In the genomic region with DNA sequence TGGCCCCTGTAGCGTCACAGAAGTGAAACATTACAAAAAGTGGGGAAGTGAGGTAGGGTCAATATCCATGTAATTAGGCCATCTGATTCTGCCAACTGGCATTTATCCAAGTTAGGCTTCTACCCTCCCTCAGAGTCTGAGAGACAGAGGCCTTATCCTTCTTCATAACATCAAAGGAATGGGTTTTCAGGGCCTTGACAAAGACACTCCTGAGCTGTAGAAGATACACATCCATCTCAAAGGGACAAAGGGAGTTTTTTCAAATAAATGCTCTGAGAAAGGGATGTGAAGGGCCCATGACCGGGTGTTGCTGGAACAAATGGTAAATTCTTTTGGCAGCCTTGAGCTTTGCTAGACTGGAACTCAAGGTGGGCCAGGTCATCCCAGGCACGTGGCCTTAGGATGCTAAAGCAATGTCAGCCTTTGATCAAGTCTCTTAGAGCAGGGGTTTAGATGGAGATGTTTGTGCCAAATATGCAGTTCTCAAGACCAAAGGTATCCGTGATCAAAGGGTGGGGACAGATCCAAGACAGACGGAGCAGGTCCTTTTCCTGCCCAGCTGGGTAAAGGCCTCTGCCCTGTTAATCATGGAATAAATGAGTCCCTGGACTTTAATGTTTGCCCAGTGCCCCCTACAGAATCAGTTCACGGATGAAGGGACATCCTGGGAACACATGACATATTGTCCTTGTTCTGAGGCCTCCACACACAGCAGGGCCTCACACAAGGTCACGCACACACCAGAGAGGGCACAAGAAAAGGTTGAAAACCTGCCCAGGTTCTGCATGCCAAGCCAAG, we compare ENCODE assay signal across 2 cellular contexts.
TF ChIP-seq lines count a peak whose summit lies in the region.

No MANE protein-coding gene starts in this region.

TF ChIP-seq in H1, 55 proteins besides CTCF, POLR2A, EP300 and RAD21 (continues in another document):
- no peak for TF ChIP-seq NANOG (IDR thresholded peaks at IDR 0.05; ENCODE audit: insufficient read depth, low read depth, low read length, poor library complexity, severe bottlenecking)
- TF ChIP-seq SP2 (IDR thresholded peaks at IDR 0.05; ENCODE audit: low read length): no peak
- TF ChIP-seq SP4 (IDR thresholded peaks at IDR 0.05; ENCODE audit: low read length): no peak
- TF ChIP-seq, protein P1, sequence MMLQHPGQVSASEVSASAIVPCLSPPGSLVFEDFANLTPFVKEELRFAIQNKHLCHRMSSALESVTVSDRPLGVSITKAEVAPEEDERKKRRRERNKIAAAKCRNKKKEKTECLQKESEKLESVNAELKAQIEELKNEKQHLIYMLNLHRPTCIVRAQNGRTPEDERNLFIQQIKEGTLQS (IDR thresholded peaks at IDR 0.05; ENCODE audit: insufficient read depth, low read depth, low read length): no peak
- TF ChIP-seq, protein P2, sequence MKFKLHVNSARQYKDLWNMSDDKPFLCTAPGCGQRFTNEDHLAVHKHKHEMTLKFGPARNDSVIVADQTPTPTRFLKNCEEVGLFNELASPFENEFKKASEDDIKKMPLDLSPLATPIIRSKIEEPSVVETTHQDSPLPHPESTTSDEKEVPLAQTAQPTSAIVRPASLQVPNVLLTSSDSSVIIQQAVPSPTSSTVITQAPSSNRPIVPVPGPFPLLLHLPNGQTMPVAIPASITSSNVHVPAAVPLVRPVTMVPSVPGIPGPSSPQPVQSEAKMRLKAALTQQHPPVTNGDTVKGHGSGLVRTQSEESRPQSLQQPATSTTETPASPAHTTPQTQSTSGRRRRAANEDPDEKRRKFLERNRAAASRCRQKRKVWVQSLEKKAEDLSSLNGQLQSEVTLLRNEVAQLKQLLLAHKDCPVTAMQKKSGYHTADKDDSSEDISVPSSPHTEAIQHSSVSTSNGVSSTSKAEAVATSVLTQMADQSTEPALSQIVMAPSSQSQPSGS (IDR thresholded peaks at IDR 0.05; ENCODE audit: low read length): no peak
- no peak for TF ChIP-seq ASH2L (IDR thresholded peaks at IDR 0.05; ENCODE audit: low read length)
- TF ChIP-seq CREB1 (IDR thresholded peaks at IDR 0.05): no peak
- no peak for TF ChIP-seq KDM4A (IDR thresholded peaks at IDR 0.05; ENCODE audit: low read depth, low read length, severe bottlenecking)
- no peak for TF ChIP-seq EZH2 (IDR thresholded peaks at IDR 0.05; ENCODE audit: low read depth, low read length, severe bottlenecking)
- TF ChIP-seq CHD1 (IDR thresholded peaks at IDR 0.05; ENCODE audit: low read depth, low read length): no peak
- TF ChIP-seq CBX8 (IDR thresholded peaks at IDR 0.05; ENCODE audit: borderline replicate concordance, low read depth, low read length): no peak
- no peak for TF ChIP-seq SP1 (IDR thresholded peaks at IDR 0.05; ENCODE audit: low read depth, low read length)

TF ChIP-seq in liver, 16 proteins besides CTCF, POLR2A, EP300 and RAD21:
- TF ChIP-seq JUND (IDR thresholded peaks at IDR 0.05) (peak; percentile 46 to 82), FOXA2 (IDR thresholded peaks at IDR 0.05) (no peak), YY1 (IDR thresholded peaks at IDR 0.05) (no peak), HNF4G (IDR thresholded peaks at IDR 0.05) (peak; percentile 59), HNF4A (conservative IDR thresholded peaks at IDR 0.05) (peak; percentile 85 to 90), GABPA (IDR thresholded peaks at IDR 0.05 in 1 of 2, conservative IDR thresholded peaks at IDR 0.05 in 1 of 2) (no peak), EGR1 (IDR thresholded peaks at IDR 0.05; ENCODE audit: low read depth in 2 of 2) (peak in 1 of 2 donors; percentile 13), SP1 (IDR thresholded peaks at IDR 0.05) (peak; percentile 77), TAF1 (conservative IDR thresholded peaks at IDR 0.05) (no peak), FOXA1 (IDR thresholded peaks at IDR 0.05) (no peak), RXRA (IDR thresholded peaks at IDR 0.05) (peak; percentile 66 to 71), NR2F2 (IDR thresholded peaks at IDR 0.05) (no peak)
- TF ChIP-seq, protein P3, sequence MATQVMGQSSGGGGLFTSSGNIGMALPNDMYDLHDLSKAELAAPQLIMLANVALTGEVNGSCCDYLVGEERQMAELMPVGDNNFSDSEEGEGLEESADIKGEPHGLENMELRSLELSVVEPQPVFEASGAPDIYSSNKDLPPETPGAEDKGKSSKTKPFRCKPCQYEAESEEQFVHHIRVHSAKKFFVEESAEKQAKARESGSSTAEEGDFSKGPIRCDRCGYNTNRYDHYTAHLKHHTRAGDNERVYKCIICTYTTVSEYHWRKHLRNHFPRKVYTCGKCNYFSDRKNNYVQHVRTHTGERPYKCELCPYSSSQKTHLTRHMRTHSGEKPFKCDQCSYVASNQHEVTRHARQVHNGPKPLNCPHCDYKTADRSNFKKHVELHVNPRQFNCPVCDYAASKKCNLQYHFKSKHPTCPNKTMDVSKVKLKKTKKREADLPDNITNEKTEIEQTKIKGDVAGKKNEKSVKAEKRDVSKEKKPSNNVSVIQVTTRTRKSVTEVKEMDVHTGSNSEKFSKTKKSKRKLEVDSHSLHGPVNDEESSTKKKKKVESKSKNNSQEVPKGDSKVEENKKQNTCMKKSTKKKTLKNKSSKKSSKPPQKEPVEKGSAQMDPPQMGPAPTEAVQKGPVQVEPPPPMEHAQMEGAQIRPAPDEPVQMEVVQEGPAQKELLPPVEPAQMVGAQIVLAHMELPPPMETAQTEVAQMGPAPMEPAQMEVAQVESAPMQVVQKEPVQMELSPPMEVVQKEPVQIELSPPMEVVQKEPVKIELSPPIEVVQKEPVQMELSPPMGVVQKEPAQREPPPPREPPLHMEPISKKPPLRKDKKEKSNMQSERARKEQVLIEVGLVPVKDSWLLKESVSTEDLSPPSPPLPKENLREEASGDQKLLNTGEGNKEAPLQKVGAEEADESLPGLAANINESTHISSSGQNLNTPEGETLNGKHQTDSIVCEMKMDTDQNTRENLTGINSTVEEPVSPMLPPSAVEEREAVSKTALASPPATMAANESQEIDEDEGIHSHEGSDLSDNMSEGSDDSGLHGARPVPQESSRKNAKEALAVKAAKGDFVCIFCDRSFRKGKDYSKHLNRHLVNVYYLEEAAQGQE (IDR thresholded peaks at IDR 0.05): no peak
- TF ChIP-seq, protein P4, sequence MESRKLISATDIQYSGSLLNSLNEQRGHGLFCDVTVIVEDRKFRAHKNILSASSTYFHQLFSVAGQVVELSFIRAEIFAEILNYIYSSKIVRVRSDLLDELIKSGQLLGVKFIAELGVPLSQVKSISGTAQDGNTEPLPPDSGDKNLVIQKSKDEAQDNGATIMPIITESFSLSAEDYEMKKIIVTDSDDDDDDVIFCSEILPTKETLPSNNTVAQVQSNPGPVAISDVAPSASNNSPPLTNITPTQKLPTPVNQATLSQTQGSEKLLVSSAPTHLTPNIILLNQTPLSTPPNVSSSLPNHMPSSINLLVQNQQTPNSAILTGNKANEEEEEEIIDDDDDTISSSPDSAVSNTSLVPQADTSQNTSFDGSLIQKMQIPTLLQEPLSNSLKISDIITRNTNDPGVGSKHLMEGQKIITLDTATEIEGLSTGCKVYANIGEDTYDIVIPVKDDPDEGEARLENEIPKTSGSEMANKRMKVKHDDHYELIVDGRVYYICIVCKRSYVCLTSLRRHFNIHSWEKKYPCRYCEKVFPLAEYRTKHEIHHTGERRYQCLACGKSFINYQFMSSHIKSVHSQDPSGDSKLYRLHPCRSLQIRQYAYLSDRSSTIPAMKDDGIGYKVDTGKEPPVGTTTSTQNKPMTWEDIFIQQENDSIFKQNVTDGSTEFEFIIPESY (IDR thresholded peaks at IDR 0.05): no peak
- TF ChIP-seq, protein P5, sequence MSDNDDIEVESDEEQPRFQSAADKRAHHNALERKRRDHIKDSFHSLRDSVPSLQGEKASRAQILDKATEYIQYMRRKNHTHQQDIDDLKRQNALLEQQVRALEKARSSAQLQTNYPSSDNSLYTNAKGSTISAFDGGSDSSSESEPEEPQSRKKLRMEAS (IDR thresholded peaks at IDR 0.05): no peak
- TF ChIP-seq, protein P1 (IDR thresholded peaks at IDR 0.05): peak; percentile 28
